18 cellular contexts compared by ENCODE assay signal in the genomic region with DNA sequence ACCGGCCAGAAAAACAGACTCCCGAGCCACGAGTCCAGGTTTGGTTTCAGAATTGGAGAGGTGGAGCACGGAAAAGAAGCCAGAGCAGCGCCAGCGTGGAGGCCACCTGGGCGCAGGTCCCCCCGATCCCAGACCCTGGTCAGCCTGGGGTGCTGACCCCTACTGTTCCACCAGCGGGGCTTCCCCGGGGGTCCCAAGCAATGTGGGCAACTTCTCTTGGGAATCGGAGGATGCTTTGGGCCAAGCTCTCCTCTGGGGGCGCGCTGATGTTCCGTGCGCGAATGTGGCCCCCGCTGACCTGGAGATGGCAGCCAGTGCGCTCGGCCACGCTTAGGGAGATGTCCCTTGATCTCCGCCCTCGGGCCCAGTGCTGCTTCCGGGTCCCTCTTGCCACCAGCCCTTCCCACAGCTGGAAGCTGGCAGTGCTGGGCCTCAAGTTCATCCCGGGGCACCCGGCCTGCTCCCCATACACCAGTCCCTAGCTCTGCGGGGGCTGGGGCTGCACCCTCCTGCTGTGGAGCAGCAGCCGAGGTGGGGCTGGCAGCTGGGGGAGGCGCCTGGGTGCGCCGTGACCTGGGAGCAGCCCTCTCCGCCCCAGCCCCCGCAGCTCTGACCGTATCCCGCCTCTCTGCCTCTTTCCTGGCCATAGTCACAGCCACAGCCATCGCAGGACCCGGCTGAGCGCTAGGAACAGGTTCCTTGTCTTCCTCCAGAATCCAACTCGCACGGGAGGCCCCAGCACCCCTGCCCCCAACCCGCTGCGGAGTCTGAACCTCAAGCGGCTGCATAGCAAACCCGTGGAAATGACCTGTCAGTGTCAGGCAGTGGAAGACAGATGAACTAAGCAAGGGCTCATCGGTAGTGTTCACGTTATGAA.
A peak's percentile ranks its signal among the peaks of the same experiment; 100 is the strongest.
DNase-seq lines count a peak whose midpoint lies in the region; ATAC-seq and TF ChIP-seq lines count a peak whose summit lies in the region.
"Had no signal": no experiment of that assay in that cellular context is flagged by ENCODE, and none has a peak within 500 bp of the region (broad histone marks: within the 10 kb centered on the region; RNA-seq: fewer than 3 reads in every experiment).

No MANE protein-coding gene starts in this region.

- H2AFZ ChIP-seq in OCI-LY7 (ENCODE audit: low read length) = no peak overlapping the region

- no peaks in the 10 kb centered on the region for H3K9me2 ChIP-seq in OCI-LY7 (ENCODE audit: insufficient read depth, low read length)

- H3K9me3 ChIP-seq in mucosa of stomach (ENCODE audit: control insufficient read depth, low read length) = no peaks in the 10 kb centered on the region
- no peaks in the 10 kb centered on the region for H3K9me3 ChIP-seq in OCI-LY7 (ENCODE audit: low read length)
- no peaks in the 10 kb centered on the region for H3K9me3 ChIP-seq in gastrocnemius medialis
- H3K9me3 ChIP-seq: SJSA1 had no signal

- TF ChIP-seq CTCF in epithelial cell of proximal tubule (conservative IDR thresholded peaks at IDR 0.05; ENCODE audit: low read depth, low read length) = no peak
- no peak for TF ChIP-seq CTCF in OCI-LY7 (conservative IDR thresholded peaks at IDR 0.05; ENCODE audit: low read length)
- TF ChIP-seq CTCF in gastrocnemius medialis (IDR thresholded peaks at IDR 0.05 in 4 of 5, conservative IDR thresholded peaks at IDR 0.05 in 1 of 5) = no peak
- TF ChIP-seq CTCF in lower leg skin (IDR thresholded peaks at IDR 0.05) = no peak

- peak; percentile 61 for DNase-seq in COLO668 (lab: John Stamatoyannopoulos, UW; ENCODE audit: unreplicated experiment)
- peak; percentile 59 for DNase-seq in HuH-7 (ENCODE audit: low spot score)
- no peak for DNase-seq in epithelial cell of proximal tubule (ENCODE audit: low read depth)
- no peak for DNase-seq in NCI-H2081 treated with DMSO at 0.1 percent for 48 hours (lab: John Stamatoyannopoulos, UW)
- no peak for DNase-seq in OCI-LY7 (ENCODE audit: low spot score)
- no peak for DNase-seq in gastrocnemius medialis
- no peak for DNase-seq in lower leg skin (ENCODE audit: low spot score in 2 of 2)
- DNase-seq: activated naive CD8-positive, alpha-beta T cell treated with anti-CD3 and anti-CD28 coated beads, Interleukin-2, amount 10 ng/mL, durations not matched to agents 7 days and 5 days; activated T-cell treated with anti-CD3 and anti-CD28 coated beads, Interleukin-2, amount 50 U/mL, for 24 hours; COR-L47; foreskin keratinocyte; NCI-H146; NCI-H446 treated with DMSO at 0.1 percent for 48 hours; stimulated activated naive B cell treated with anti-CD40 and anti-IgM and Interleukin-4, amounts not matched to agents 10 μg/mL and 1 μg/mL and 100 μg/mL, for 72 hours had no signal

- H3K4me3 ChIP-seq in epithelial cell of proximal tubule (ENCODE audit: low read depth, low read length) (peak overlapping the region; percentile 54), mucosa of stomach (ENCODE audit: low read length) (no peak overlapping the region), OCI-LY7 (ENCODE audit: low read depth, low read length, poor library complexity, severe bottlenecking) (no peak overlapping the region), gastrocnemius medialis (no peak overlapping the region), lower leg skin (ENCODE audit: low read depth, poor library complexity, severe bottlenecking) (no peak overlapping the region)
- H3K4me3 ChIP-seq: cardiac muscle cell, SJSA1, smooth muscle cell had no signal

- peaks cover 24% of the 10 kb centered on the region for H3K4me1 ChIP-seq in mucosa of stomach (ENCODE audit: control insufficient read depth, insufficient read depth, low read length)
- H3K4me1 ChIP-seq in OCI-LY7 (ENCODE audit: insufficient read depth, low read length, poor library complexity, severe bottlenecking) = no peaks in the 10 kb centered on the region
- no peaks in the 10 kb centered on the region for H3K4me1 ChIP-seq in gastrocnemius medialis
- H3K4me1 ChIP-seq: foreskin keratinocyte, SJSA1 had no signal

- no peak for ATAC-seq in gastrocnemius medialis
- ATAC-seq: foreskin keratinocyte; stimulated activated naive B cell treated with anti-CD40 and anti-IgM and Interleukin-4, amounts not matched to agents 10 μg/mL and 1 μg/mL and 100 μg/mL, for 72 hours had no signal

- CTCF ChIA-PET in OCI-LY7 (lab: Charles Lee; ENCODE audit: unreplicated experiment) = no interaction called here

- TF ChIP-seq POLR2A in gastrocnemius medialis (IDR thresholded peaks at IDR 0.05) (no peak), lower leg skin (IDR thresholded peaks at IDR 0.05) (no peak)

- no TSS peak for BruUV-seq in OCI-LY7 (replicated peaks; lab: Mats Ljungman, UMichigan)

- no peak overlapping the region for H3K27ac ChIP-seq in OCI-LY7 (ENCODE audit: low read depth, low read length, poor library complexity, severe bottlenecking)
- no peak overlapping the region for H3K27ac ChIP-seq in gastrocnemius medialis
- H3K27ac ChIP-seq: cardiac muscle cell, foreskin keratinocyte, SJSA1 had no signal

- H4K20me1 ChIP-seq in OCI-LY7 (ENCODE audit: insufficient read depth, low read length) = no peaks in the 10 kb centered on the region; the same call in 1 of the 2 replicates

- POLR2A ChIA-PET in OCI-LY7 (lab: Charles Lee) = no interaction called here

- in situ Hi-C loops in gastrocnemius medialis (cut with MboI; ENCODE audit: low sequenced_read_pairs in 4 of 4) = loop anchor here in 2 of 4 donors (25.0 kb wide), 1 partner anchor 229 kb away; a partner anchor contains a TSS

- no peak overlapping the region for H3K4me2 ChIP-seq in OCI-LY7 (ENCODE audit: low read length)
- H3K4me2 ChIP-seq: smooth muscle cell had no signal

- H3K36me3 ChIP-seq in mucosa of stomach (ENCODE audit: control insufficient read depth, insufficient read depth, low read length) (no peaks in the 10 kb centered on the region), OCI-LY7 (ENCODE audit: insufficient read depth, low read length) (0 out of 2 replicates have a peak, but pooled peaks cover 2% of the 10 kb centered on the region), gastrocnemius medialis (peaks cover 0 to 16% of the 10 kb centered on the region in 2 donors)
- H3K36me3 ChIP-seq: cardiac muscle cell had no signal

- WGBS in lower leg skin, 2 donors = 85 to 91% methylated on average over 38 to 45 of the region's 45 CpGs

- peaks cover 8% of the 10 kb centered on the region; the same call in 1 of the 2 replicates for H3K79me2 ChIP-seq in OCI-LY7 (ENCODE audit: insufficient read depth, low read depth, low read length)

- peak overlapping the region; percentile 49 for H3K9ac ChIP-seq in mucosa of stomach (ENCODE audit: low read length)

- intact Hi-C loops in OCI-LY7 (cut with micrococcal nuclease; ENCODE audit: unreplicated experiment) (no loop called here), gastrocnemius medialis (cut with DNase I; ENCODE audit: low total_unique reads) (no loop called here), lower leg skin (cut with DNase I; ENCODE audit: low total_unique reads) (no loop called here)

- H3K27me3 ChIP-seq in mucosa of stomach (ENCODE audit: control insufficient read depth, insufficient read depth, low read length) (no peaks in the 10 kb centered on the region), gastrocnemius medialis (no peaks in the 10 kb centered on the region)
- H3K27me3 ChIP-seq: cardiac muscle cell, foreskin keratinocyte, SJSA1 had no signal

Comparison
In these comparisons a context has a peak if more than half of its experiments do, and no peak if none do; other contexts are left out.
1. DNase-seq: peak in COLO668 (single experiment) and HuH-7 (single experiment); none in epithelial cell of proximal tubule (single experiment), NCI-H2081 treated with DMSO at 0.1 percent for 48 hours (single experiment), OCI-LY7 (single experiment), gastrocnemius medialis (0 of 2) and lower leg skin (0 of 2).